Comparison of ENCODE assay signal across 20 cellular contexts in the genomic region with DNA sequence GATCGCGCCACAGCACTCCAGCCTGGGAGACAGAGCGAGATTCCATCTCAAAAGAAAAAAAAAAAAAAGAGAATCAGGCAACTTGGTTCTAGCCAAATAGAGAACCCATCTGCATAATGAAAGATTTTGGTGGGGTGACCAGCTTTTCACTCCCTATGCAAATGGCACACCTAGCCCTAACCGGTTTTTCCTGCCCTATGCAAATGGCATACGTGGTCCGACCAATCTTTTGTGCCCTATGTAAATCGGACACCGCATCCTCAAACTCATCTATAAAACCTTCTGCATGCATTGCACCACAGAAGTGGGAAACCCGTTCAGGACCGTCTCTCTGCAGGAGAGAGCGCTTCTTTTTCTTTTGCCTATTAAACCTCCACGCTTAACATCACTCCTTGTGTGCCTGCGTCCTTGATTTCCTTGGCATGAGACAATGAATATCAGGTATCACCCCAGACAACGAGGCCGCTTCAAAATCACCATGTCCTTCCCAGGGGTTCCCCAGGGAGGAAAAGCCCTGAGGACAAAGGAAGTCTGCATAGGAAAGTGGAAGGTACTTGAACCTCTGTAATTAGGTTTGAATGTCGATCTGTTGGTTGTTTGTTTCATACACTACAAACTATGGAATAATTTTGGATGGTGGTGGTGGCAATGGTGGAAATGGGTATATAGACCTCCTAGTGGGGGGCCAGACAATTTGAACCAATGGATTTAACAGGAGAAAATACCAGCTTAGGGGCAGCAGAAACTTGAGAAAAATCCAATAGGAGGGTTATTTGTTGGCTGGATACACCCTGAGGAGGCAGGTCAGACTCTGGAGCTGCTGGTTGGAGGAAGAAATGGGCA.
DNase-seq lines count a peak whose midpoint lies in the region; ATAC-seq and TF ChIP-seq lines count a peak whose summit lies in the region.
"Had no signal": no experiment of that assay in that cellular context is flagged by ENCODE, and none has a peak within 500 bp of the region (broad histone marks: within the 10 kb centered on the region; RNA-seq: fewer than 3 reads in every experiment).

No MANE protein-coding gene starts in this region.

- peak overlapping the region; percentile 87 for H3K27ac ChIP-seq in GM23338 (ENCODE audit: low read depth)
- no peak overlapping the region for H3K27ac ChIP-seq in iPS DF 6.9 (ENCODE audit: low read length)
- H3K27ac ChIP-seq: ovary, Peyer's patch, tibial nerve had no signal

- H3K27me3 ChIP-seq in GM23338 (ENCODE audit: insufficient read depth) (no peaks in the 10 kb centered on the region), iPS DF 6.9 (ENCODE audit: control insufficient read depth, insufficient read depth, low read length) (no peaks in the 10 kb centered on the region)
- H3K27me3 ChIP-seq: ovary, Peyer's patch, tibial nerve had no signal

- ATAC-seq in GM23338 (no peak), HG03460 (IDR thresholded peaks at IDR 0.05; ENCODE audit: unreplicated experiment) (no peak)

- peak; percentile 79 for DNase-seq in DMS79 (lab: John Stamatoyannopoulos, UW)
- peak; percentile 93 for DNase-seq in GM23338 (ENCODE audit: low spot score)
- DNase-seq in NCI-H2171 (lab: John Stamatoyannopoulos, UW) = peak; percentile 24
- DNase-seq in iPS DF 6.9 (ENCODE audit: low read depth, low spot score) = peak; percentile 13
- no peak for DNase-seq in HK-2 (ENCODE audit: unreplicated experiment)
- DNase-seq in Calu3 = no peak
- DNase-seq: activated CD4-positive, CD25-positive, alpha-beta regulatory T cell treated with anti-CD3 and anti-CD28 coated beads, Interleukin-2, amount 50 U/mL, for 72 hours; activated naive CD8-positive, alpha-beta T cell treated with anti-CD3 and anti-CD28 coated beads, Interleukin-2, amount 10 ng/mL, durations not matched to agents 7 days and 5 days; Karpas-422; mammary epithelial cell; naive B cell; NCI-H1694; NCI-H82; ovary; Peyer's patch; SK-N-SH; stimulated activated naive CD4-positive, alpha-beta T cell treated with Interleukin-2 at 50 U/mL for 16 hours; T-helper 9 cell had no signal

- peaks cover 8% of the 10 kb centered on the region for H3K9me3 ChIP-seq in iPS DF 6.9 (ENCODE audit: control insufficient read depth, insufficient read depth, low read length)
- H3K9me3 ChIP-seq: ovary, SK-N-SH had no signal

- no CpG with 5 or more reads among the region's 16 CpGs for WGBS in iPS DF 6.9 (ENCODE audit: insufficient coverage, insufficient read length)

- TF ChIP-seq CTCF in GM23338 (conservative IDR thresholded peaks at IDR 0.05; ENCODE audit: low read depth in 2 of 2) = no peak
- TF ChIP-seq CTCF in Calu3 (IDR thresholded peaks at IDR 0.05; ENCODE audit: unreplicated experiment) = no peak

- CTCF ChIA-PET in Calu3 (lab: Charles Lee) = no interaction called here

- BruUV-seq in Calu3 (replicated peaks; lab: Mats Ljungman, UMichigan) = no TSS peak

- H3K4me1 Mint-ChIP-seq in GM23338 (no peaks in the 10 kb centered on the region), Calu3 (ENCODE audit: low read depth, unreplicated experiment) (no peaks in the 10 kb centered on the region)
- H3K4me1 Mint-ChIP-seq: naive B cell had no signal

- peaks cover 7% of the 10 kb centered on the region for H3K9me2 ChIP-seq in GM23338 (ENCODE audit: insufficient read depth)
- H3K9me2 ChIP-seq: SK-N-SH had no signal

- H3K36me3 Mint-ChIP-seq in GM23338 (ENCODE audit: low read depth) (peaks cover 31% of the 10 kb centered on the region), Calu3 (ENCODE audit: insufficient read depth, unreplicated experiment) (no peaks in the 10 kb centered on the region)
- H3K36me3 Mint-ChIP-seq: activated naive CD8-positive, alpha-beta T cell treated with anti-CD3 and anti-CD28 coated beads, Interleukin-2, amount 10 ng/mL, durations not matched to agents 7 days and 5 days; naive B cell had no signal

- peaks cover 97% of the 10 kb centered on the region for H3K9me3 Mint-ChIP-seq in GM23338
- H3K9me3 Mint-ChIP-seq in Calu3 (ENCODE audit: low read depth, unreplicated experiment) = no peaks in the 10 kb centered on the region

- H3F3A ChIP-seq in GM23338 (replicated peaks; ENCODE audit: low read depth) = 0 out of 2 replicates have a peak, but pooled peaks cover 4% of the 10 kb centered on the region

- no peaks in the 10 kb centered on the region for H3K79me2 ChIP-seq in GM23338 (replicated peaks; ENCODE audit: insufficient read depth)

- H3K27me3 Mint-ChIP-seq in GM23338 (ENCODE audit: insufficient read depth, low read depth, poor library complexity) (peaks cover under 1% of the 10 kb centered on the region), Calu3 (ENCODE audit: unreplicated experiment) (peaks cover 5% of the 10 kb centered on the region)
- H3K27me3 Mint-ChIP-seq: activated naive CD8-positive, alpha-beta T cell treated with anti-CD3 and anti-CD28 coated beads, Interleukin-2, amount 10 ng/mL, durations not matched to agents 7 days and 5 days had no signal

- peak overlapping the region; percentile 42 for H3K4me3 ChIP-seq in GM23338
- no peak overlapping the region for H3K4me3 ChIP-seq in iPS DF 6.9 (ENCODE audit: low read length)
- H3K4me3 ChIP-seq: ovary, Peyer's patch, tibial nerve had no signal

- H3K36me3 ChIP-seq in GM23338 (ENCODE audit: insufficient read depth) (no peaks in the 10 kb centered on the region), iPS DF 6.9 (ENCODE audit: control insufficient read depth, insufficient read depth, low read length) (no peaks in the 10 kb centered on the region)
- H3K36me3 ChIP-seq: ovary, Peyer's patch, tibial nerve had no signal

- no peak overlapping the region for H3K27ac Mint-ChIP-seq in GM23338
- H3K27ac Mint-ChIP-seq in Calu3 (ENCODE audit: unreplicated experiment) = no peak overlapping the region
- H3K27ac Mint-ChIP-seq: activated naive CD8-positive, alpha-beta T cell treated with anti-CD3 and anti-CD28 coated beads, Interleukin-2, amount 10 ng/mL, durations not matched to agents 7 days and 5 days; naive B cell had no signal

- peak overlapping the region; percentile 69 for H3K4me2 ChIP-seq in GM23338
- H3K4me2 ChIP-seq: SK-N-SH had no signal

- H4K20me1 ChIP-seq in GM23338 (replicated peaks; ENCODE audit: insufficient read depth) = no peaks in the 10 kb centered on the region

- H3K4me3 Mint-ChIP-seq in GM23338 (no peak overlapping the region), Calu3 (ENCODE audit: low read depth, unreplicated experiment) (no peak overlapping the region)
- H3K4me3 Mint-ChIP-seq: activated naive CD8-positive, alpha-beta T cell treated with anti-CD3 and anti-CD28 coated beads, Interleukin-2, amount 10 ng/mL, durations not matched to agents 7 days and 5 days; naive B cell had no signal

- intact Hi-C loops in Calu3 (cut with micrococcal nuclease; ENCODE audit: unreplicated experiment) = no loop called here

- no peak overlapping the region for H2AFZ ChIP-seq in GM23338

- H3K4me1 ChIP-seq in GM23338 (ENCODE audit: insufficient read depth) = peaks cover 14% of the 10 kb centered on the region
- no peaks in the 10 kb centered on the region for H3K4me1 ChIP-seq in iPS DF 6.9 (ENCODE audit: control insufficient read depth, insufficient read depth, low read length)
- H3K4me1 ChIP-seq: Peyer's patch, tibial nerve had no signal

TF ChIP-seq in GM23338, 12 proteins besides CTCF, POLR2A, EP300 and RAD21:
- TF ChIP-seq NANOG (IDR thresholded peaks at IDR 0.05; ENCODE audit: borderline replicate concordance) (no peak), POLR2AphosphoS5 (IDR thresholded peaks at IDR 0.05; ENCODE audit: low read depth) (peak; percentile 48)

Comparison
In these comparisons a context has a peak if more than half of its experiments do, and no peak if none do; other contexts are left out.
1. DNase-seq: peak in DMS79 (single experiment), GM23338 (single experiment), NCI-H2171 (single experiment) and iPS DF 6.9 (single experiment); none in HK-2 (single experiment) and Calu3 (single experiment).